ENCODE assay signal across 8 cellular contexts in the genomic region with DNA sequence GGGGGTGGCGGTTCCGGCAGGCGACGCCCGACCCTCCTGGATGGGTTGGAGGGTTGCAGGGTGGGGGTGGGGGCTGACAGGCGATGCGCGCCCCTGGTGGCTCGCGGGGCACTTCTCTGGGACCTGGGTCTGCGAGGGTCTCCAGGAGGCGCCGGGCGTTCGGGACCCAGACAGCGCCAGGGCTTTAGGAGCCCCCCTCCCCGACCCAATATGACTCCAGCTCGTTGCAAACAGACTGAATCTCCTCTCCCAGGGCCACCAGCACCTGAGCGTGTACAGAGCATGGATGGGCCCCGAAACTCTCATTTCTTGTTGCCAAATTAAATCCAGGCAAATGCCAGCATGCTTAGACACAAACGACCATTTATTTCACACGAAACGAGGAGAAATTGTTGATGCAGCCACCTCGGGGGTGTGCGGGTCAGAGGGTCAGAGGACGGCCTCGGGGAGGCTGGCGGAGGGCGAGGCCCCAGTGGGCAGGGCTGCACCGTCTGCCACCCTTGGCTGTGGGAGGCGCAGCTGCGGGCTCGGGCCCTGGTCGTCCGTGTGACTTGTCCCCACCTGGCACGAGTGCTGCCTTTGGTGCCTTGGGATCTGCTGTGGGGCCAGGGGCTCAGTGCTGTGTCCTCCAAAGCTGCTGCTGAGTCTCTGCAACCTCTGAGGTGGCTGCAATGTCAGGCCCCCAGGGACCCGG. TPM values are rescaled to one million over a fixed set of nuclear protein-coding genes. Genes with fewer than 3 reads are reported as not detected.
DNase-seq lines count a peak whose midpoint lies in the region; ATAC-seq and TF ChIP-seq lines count a peak whose summit lies in the region.

No MANE protein-coding gene starts in this region.

- peak; percentile 65 for TF ChIP-seq CTCF in GM13977 (IDR thresholded peaks at IDR 0.05; ENCODE audit: extremely low read depth, insufficient read depth, missing control alignments)
- TF ChIP-seq CTCF in WI38 (IDR thresholded peaks at IDR 0.05; ENCODE audit: low read depth, low read length), result peak; percentile 40
- peak in 5 of 6 experiments; percentile 15 to 66 (median 35) for TF ChIP-seq CTCF in thyroid gland (IDR thresholded peaks at IDR 0.05)

- WGBS in thyroid gland, 2 donors, result 43 to 53% methylated on average over 14 to 16 of the region's 37 CpGs

- H3K27me3 ChIP-seq in thyroid gland, result no peaks in the 10 kb centered on the region

- H3K27ac ChIP-seq in thyroid gland, result no peak overlapping the region

- intact Hi-C loops in left cardiac atrium (cut with DNase I), result loop anchor here in 1 of 2 donors (2.0 kb wide), 1 partner anchor 86 kb away; no protein-coding TSS in a partner anchor
- intact Hi-C loops in thyroid gland (cut with DNase I), result loop anchor here (5.0 to 10.0 kb wide), 2 partner anchors 192 to 296 kb away; partner anchors contain the start of gene ADRM1

- H3K4me3 ChIP-seq in WI38 (ENCODE audit: low read depth, low read length) (no peak overlapping the region), thyroid gland (replicated peaks in 1 of 3) (no peak overlapping the region)

- TF ChIP-seq POLR2A in thyroid gland (IDR thresholded peaks at IDR 0.05), result no peak

- H3K4me1 ChIP-seq in thyroid gland, result no peaks in the 10 kb centered on the region

- ATAC-seq in left cardiac atrium (peak; percentile 23 to 25), GM19023 (IDR thresholded peaks at IDR 0.05; ENCODE audit: unreplicated experiment) (no peak)

- H3K9me3 ChIP-seq in thyroid gland, result no peaks in the 10 kb centered on the region

- no peaks in the 10 kb centered on the region for H3K36me3 ChIP-seq in thyroid gland

- in situ Hi-C loops in ACHN (cut with HindIII; ENCODE audit: low pct_ligation_motif_present, low pct_unique_long_range_greater_than_20kb, low sequenced_read_pairs), result no loop called here
- in situ Hi-C loops in GM13977 (cut with MboI; ENCODE audit: low pct_unique_long_range_greater_than_20kb, low sequenced_read_pairs, unreplicated experiment), result no loop called here

- DNase-seq in ACHN (peak; percentile 10), GM13977 (ENCODE audit: low spot score) (peak; percentile 73), left cardiac atrium (no peak), thyroid gland (peak; percentile 22 to 25), medulla oblongata (ENCODE audit: extremely low spot score) (no peak), NCI-H2196 (lab: John Stamatoyannopoulos, UW; ENCODE audit: unreplicated experiment) (no peak)

RNA-seq across cellular contexts. Expression of gene GATA5, which starts 20.9 kb away (rescaled TPM):
- total RNA-seq in left cardiac atrium, result 1 to 10 TPM; 4.3 to 9.3 TPM
- total RNA-seq in thyroid gland, result under 1 TPM in 3 of 4 donors, not detected in 1; 0.33 to 0.67 (median 0.54) TPM

Comparison
In these comparisons a context has a peak if more than half of its experiments do, and no peak if none do; other contexts are left out.
1. DNase-seq: peak in ACHN (single experiment), GM13977 (single experiment) and thyroid gland (2 of 2); none in left cardiac atrium (single experiment), medulla oblongata (single experiment) and NCI-H2196 (single experiment).
2. Peak in every context shown above with its lines, with median percentiles within 50 percentile points of each other: CTCF ChIP-seq.